10 cellular contexts compared by ENCODE assay signal in the genomic region with DNA sequence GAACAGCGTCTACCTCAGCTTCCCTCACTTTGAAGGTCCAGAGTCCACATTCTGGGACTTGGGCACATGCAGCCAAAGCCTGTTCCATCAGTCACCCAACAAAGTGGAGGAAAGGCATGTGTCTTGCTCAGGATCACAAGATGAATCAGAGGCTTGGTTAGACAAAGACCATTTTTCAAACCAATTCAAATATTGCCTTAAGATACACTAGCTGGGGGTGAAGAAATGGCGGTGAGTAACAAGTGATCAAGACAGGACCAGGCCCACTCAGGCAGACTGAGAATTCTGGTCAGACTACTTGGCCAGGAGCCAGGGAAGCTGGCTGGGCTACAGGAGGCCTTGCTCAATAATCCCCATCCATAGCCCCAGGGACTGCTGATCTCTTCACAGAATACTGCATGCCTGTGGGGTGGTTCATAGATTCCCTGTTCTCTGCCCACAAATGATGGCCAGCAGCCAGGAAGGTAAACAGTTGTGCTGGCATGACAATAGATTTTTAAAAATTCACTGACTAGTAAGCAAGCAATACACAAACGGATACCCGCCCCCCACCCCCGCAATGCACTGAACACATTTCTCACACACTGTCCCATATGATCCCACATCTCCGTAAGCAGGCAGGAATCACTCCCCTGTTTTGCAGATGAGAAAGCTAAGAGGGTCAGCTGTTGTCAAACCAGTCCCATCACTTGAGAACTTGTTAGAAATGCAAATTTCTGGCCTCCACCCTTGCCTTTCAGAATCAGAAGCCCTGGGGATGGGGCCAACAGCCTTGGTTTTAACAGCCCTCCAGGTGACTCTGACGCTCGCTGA. TPM values are rescaled to one million over a fixed set of nuclear protein-coding genes. Genes with fewer than 3 reads are reported as not detected.
DNase-seq lines count a peak whose midpoint lies in the region; ATAC-seq, FAIRE-seq and TF ChIP-seq lines count a peak whose summit lies in the region.
"Had no signal": no experiment of that assay in that cellular context is flagged by ENCODE, and none has a peak within 500 bp of the region (broad histone marks: within the 10 kb centered on the region; RNA-seq: fewer than 3 reads in every experiment).

No MANE protein-coding gene starts in this region.

- no TSS peak for BruUV-seq in Panc1 (replicated peaks; lab: Mats Ljungman, UMichigan)

- TF ChIP-seq CTCF in Panc1 (IDR thresholded peaks at IDR 0.05) (no peak), fibroblast of lung (conservative IDR thresholded peaks at IDR 0.05 in 1 of 2, IDR thresholded peaks at IDR 0.05 in 1 of 2; ENCODE audit: low read depth in 1 of 2, low read length in 2 of 2) (no peak), pancreas (IDR thresholded peaks at IDR 0.05) (no peak)

- no peak overlapping the region for H3K4me3 Mint-ChIP-seq in activated CD8-positive, alpha-beta T cell treated with anti-CD3 and anti-CD28 coated beads, Interleukin-2, amount 10 ng/mL, durations not matched to agents 7 days and 5 days
- no peak overlapping the region for H3K4me3 Mint-ChIP-seq in naive thymus-derived CD4-positive, alpha-beta T cell
- H3K4me3 Mint-ChIP-seq: T-helper 1 cell treated with Interleukin-12 subunit alpha and Interleukin-12 subunit beta and Interleukin-4 antibody, amounts not matched to agents 30 μg/mL and 1 μg/mL, for 36 hours had no signal

- no peaks in the 10 kb centered on the region for H3K79me2 ChIP-seq in fibroblast of lung (ENCODE audit: control insufficient read depth, insufficient read depth, low read length)

- H3K4me3 ChIP-seq in Panc1 (ENCODE audit: low read depth in 2 of 2, low read length in 2 of 2) (no peak overlapping the region), fibroblast of lung (replicated peaks in 1 of 4; ENCODE audit: control extremely low read depth in 1 of 4, insufficient read depth in 1 of 4, low read depth in 3 of 4, low read length in 4 of 4) (no peak overlapping the region), pancreas (no peak overlapping the region)
- H3K4me3 ChIP-seq in naive thymus-derived CD4-positive, alpha-beta T cell (ENCODE audit: low read length), result no peak overlapping the region

- H3K27me3 Mint-ChIP-seq in activated CD8-positive, alpha-beta T cell treated with anti-CD3 and anti-CD28 coated beads, Interleukin-2, amount 10 ng/mL, durations not matched to agents 7 days and 5 days (ENCODE audit: low read depth), result no peaks in the 10 kb centered on the region
- H3K27me3 Mint-ChIP-seq in naive thymus-derived CD4-positive, alpha-beta T cell, result no peaks in the 10 kb centered on the region

- H3K4me1 ChIP-seq in Panc1 (ENCODE audit: control insufficient read depth, insufficient read depth, low read length) (peaks cover 34% of the 10 kb centered on the region), fibroblast of lung (ENCODE audit: control insufficient read depth, extremely low read depth, insufficient read depth, low read length) (peaks cover 10% of the 10 kb centered on the region), pancreas (peaks cover 8 to 15% (median 11%) of the 10 kb centered on the region in 3 donors)
- no peaks in the 10 kb centered on the region for H3K4me1 ChIP-seq in naive thymus-derived CD4-positive, alpha-beta T cell (ENCODE audit: control insufficient read depth in 2 of 2, insufficient read depth in 2 of 2, low read length in 2 of 2)

- in situ Hi-C loops in Panc1 (cut with HindIII; ENCODE audit: low pct_unique_long_range_greater_than_20kb, low sequenced_read_pairs), result no loop called here

- peak overlapping the region; percentile 41 for H3K9ac ChIP-seq in fibroblast of lung (ENCODE audit: insufficient read depth, low read length)

- ATAC-seq in Panc1, result peak; percentile 97
- ATAC-seq in pancreas, result peak; percentile 87 to 94 (median 92)
- no peak for ATAC-seq in activated CD8-positive, alpha-beta T cell treated with anti-CD3 and anti-CD28 coated beads, Interleukin-2, amount 10 ng/mL, durations not matched to agents 7 days and 5 days
- ATAC-seq in naive thymus-derived CD4-positive, alpha-beta T cell, result no peak

- peak; percentile 35 for DNase-seq in DMS 273 (lab: John Stamatoyannopoulos, UW; ENCODE audit: unreplicated experiment)
- DNase-seq in DMS 273 treated with DMSO at 0.1 percent for 48 hours (lab: John Stamatoyannopoulos, UW), result no peak
- peak; percentile 99 for DNase-seq in Panc1 (ENCODE audit: low read depth, low spot score)
- DNase-seq in fibroblast of lung (ENCODE audit: low read depth in 2 of 2), result peak; percentile 99 to 100
- DNase-seq in pancreas, result peak; percentile 66 to 89 (median 84)
- DNase-seq in activated CD8-positive, alpha-beta T cell treated with anti-CD3 and anti-CD28 coated beads, Interleukin-2, amount 10 ng/mL, durations not matched to agents 7 days and 5 days, result no peak
- no peak for DNase-seq in naive thymus-derived CD4-positive, alpha-beta T cell
- no peak for DNase-seq in activated naive CD4-positive, alpha-beta T cell (lab: John Stamatoyannopoulos, UW)

- intact Hi-C loops in Panc1 (cut with micrococcal nuclease; ENCODE audit: unreplicated experiment), result no loop called here
- intact Hi-C loops in pancreas (cut with DNase I), result no loop called here
- intact Hi-C loops in naive thymus-derived CD4-positive, alpha-beta T cell (cut with micrococcal nuclease), result no loop called here

- CTCF ChIA-PET in Panc1 (lab: Charles Lee), result no interaction called here
- CTCF ChIA-PET in activated CD8-positive, alpha-beta T cell treated with anti-CD3 and anti-CD28 coated beads, Interleukin-2, amount 10 ng/mL, durations not matched to agents 7 days and 5 days (lab: Charles Lee), result interaction anchor here (1.9 kb wide), 1 partner anchor 10 kb away, joined by 6 read pairs; no protein-coding TSS in a partner anchor
- CTCF ChIA-PET in naive thymus-derived CD4-positive, alpha-beta T cell (lab: Charles Lee), result interaction anchor here (1.1 kb wide), 1 partner anchor 10 kb away, joined by 3 read pairs; no protein-coding TSS in a partner anchor

- peak overlapping the region; percentile 56 for H3K4me2 ChIP-seq in fibroblast of lung (ENCODE audit: extremely low read depth, insufficient read depth, low read length)

- H3K36me3 ChIP-seq in Panc1 (ENCODE audit: control insufficient read depth, insufficient read depth, low read length) (0 out of 2 replicates have a peak, but pooled peaks cover under 1% of the 10 kb centered on the region), fibroblast of lung (ENCODE audit: control insufficient read depth, insufficient read depth, low read length) (no peaks in the 10 kb centered on the region), pancreas (no peaks in the 10 kb centered on the region)
- H3K36me3 ChIP-seq in naive thymus-derived CD4-positive, alpha-beta T cell (ENCODE audit: control insufficient read depth in 2 of 3, insufficient read depth in 3 of 3, low read length in 3 of 3), result peaks cover 0 to 26% (median 0%) of the 10 kb centered on the region in 3 experiments

- no peaks in the 10 kb centered on the region for H3K27me3 ChIP-seq in Panc1 (ENCODE audit: control insufficient read depth, insufficient read depth, low read length)
- H3K27me3 ChIP-seq in fibroblast of lung (ENCODE audit: control insufficient read depth, insufficient read depth, low read length), result no peaks in the 10 kb centered on the region
- H3K27me3 ChIP-seq in pancreas, result no peaks in the 10 kb centered on the region
- H3K27me3 ChIP-seq in naive thymus-derived CD4-positive, alpha-beta T cell (ENCODE audit: control insufficient read depth in 2 of 2, insufficient read depth in 2 of 2, low read length in 2 of 2), result no peaks in the 10 kb centered on the region

- 44 to 45% methylated on average over 8 of the region's 8 CpGs for WGBS in pancreas, 2 donors

- POLR2A ChIA-PET in Panc1 (lab: Charles Lee), result no interaction called here
- POLR2A ChIA-PET in activated CD8-positive, alpha-beta T cell treated with anti-CD3 and anti-CD28 coated beads, Interleukin-2, amount 10 ng/mL, durations not matched to agents 7 days and 5 days (lab: Charles Lee), result no interaction called here
- POLR2A ChIA-PET in naive thymus-derived CD4-positive, alpha-beta T cell (lab: Charles Lee), result no interaction called here

- H4K20me1 ChIP-seq in fibroblast of lung (ENCODE audit: control insufficient read depth, extremely low read depth, insufficient read depth, low read length), result no peaks in the 10 kb centered on the region

- H2AFZ ChIP-seq in fibroblast of lung (ENCODE audit: low read length), result no peak overlapping the region

- FAIRE-seq in pancreas (lab: Jason Lieb, UNC), result no peak
- FAIRE-seq: A204.1 had no signal

- H3K27ac Mint-ChIP-seq in activated CD8-positive, alpha-beta T cell treated with anti-CD3 and anti-CD28 coated beads, Interleukin-2, amount 10 ng/mL, durations not matched to agents 7 days and 5 days, result no peak overlapping the region
- peak overlapping the region in 2 of 9 donors; percentile 13 to 25 for H3K27ac Mint-ChIP-seq in naive thymus-derived CD4-positive, alpha-beta T cell
- H3K27ac Mint-ChIP-seq: T-helper 1 cell treated with Interleukin-12 subunit alpha and Interleukin-12 subunit beta and Interleukin-4 antibody, amounts not matched to agents 30 μg/mL and 1 μg/mL, for 36 hours had no signal

- H3K9me3 ChIP-seq in Panc1 (ENCODE audit: control insufficient read depth, insufficient read depth, low read depth, low read length) (no peaks in the 10 kb centered on the region), fibroblast of lung (ENCODE audit: control insufficient read depth, insufficient read depth, low read depth, low read length) (no peaks in the 10 kb centered on the region), pancreas (no peaks in the 10 kb centered on the region)
- no peaks in the 10 kb centered on the region for H3K9me3 ChIP-seq in naive thymus-derived CD4-positive, alpha-beta T cell (ENCODE audit: control insufficient read depth in 2 of 3, low read length in 3 of 3)

- peak overlapping the region; percentile 77 for H3K27ac ChIP-seq in Panc1 (ENCODE audit: low read length)
- H3K27ac ChIP-seq in fibroblast of lung (ENCODE audit: insufficient read depth, low read length), result peak overlapping the region; percentile 73
- peak overlapping the region in 2 of 4 donors; percentile 21 to 60 for H3K27ac ChIP-seq in pancreas
- H3K27ac ChIP-seq in naive thymus-derived CD4-positive, alpha-beta T cell (ENCODE audit: low read depth, low read length), result no peak overlapping the region

- no peaks in the 10 kb centered on the region for H3K36me3 Mint-ChIP-seq in activated CD8-positive, alpha-beta T cell treated with anti-CD3 and anti-CD28 coated beads, Interleukin-2, amount 10 ng/mL, durations not matched to agents 7 days and 5 days (ENCODE audit: low read depth)
- H3K36me3 Mint-ChIP-seq in naive thymus-derived CD4-positive, alpha-beta T cell, result peaks cover 0 to 34% (median 12%) of the 10 kb centered on the region in 5 donors

- H3K4me1 Mint-ChIP-seq in activated CD8-positive, alpha-beta T cell treated with anti-CD3 and anti-CD28 coated beads, Interleukin-2, amount 10 ng/mL, durations not matched to agents 7 days and 5 days (ENCODE audit: low read depth), result no peaks in the 10 kb centered on the region
- H3K4me1 Mint-ChIP-seq in naive thymus-derived CD4-positive, alpha-beta T cell, result peaks cover 0 to 31% (median 9%) of the 10 kb centered on the region in 7 donors

- H3K9me3 Mint-ChIP-seq in activated CD8-positive, alpha-beta T cell treated with anti-CD3 and anti-CD28 coated beads, Interleukin-2, amount 10 ng/mL, durations not matched to agents 7 days and 5 days (ENCODE audit: insufficient read depth), result no peaks in the 10 kb centered on the region
- H3K9me3 Mint-ChIP-seq in naive thymus-derived CD4-positive, alpha-beta T cell, result no peaks in the 10 kb centered on the region
- H3K9me3 Mint-ChIP-seq: T-helper 1 cell treated with Interleukin-12 subunit alpha and Interleukin-12 subunit beta and Interleukin-4 antibody, amounts not matched to agents 30 μg/mL and 1 μg/mL, for 36 hours had no signal

RNA-seq across cellular contexts. Expression of a gene that starts 27.2 kb away (rescaled TPM):
- total RNA-seq in Panc1 (2021; ENCODE audit: unreplicated experiment) (83.3 TPM), fibroblast of lung (39.0 and 44.9 TPM in 2 replicates), pancreas (10 to 100 TPM; 18.9 to 27.4 (median 21.7) TPM)
- 89.7 TPM for polyA plus RNA-seq in Panc1 (2012; ENCODE audit: insufficient read length)
- polyA plus RNA-seq in fibroblast of lung (43.4 and 48.0 TPM in 2 replicates), pancreas (10 to 100 TPM; 21.0 to 33.7 TPM)
- 41.7 and 54.9 TPM in 2 replicates for polyA plus RNA-seq in fibroblast of lung (2012)
- polyA minus RNA-seq in fibroblast of lung (ENCODE audit: low replicate concordance), result 70.2 and 74.4 TPM in 2 replicates
- total RNA-seq in activated CD8-positive, alpha-beta T cell treated with anti-CD3 and anti-CD28 coated beads, Interleukin-2, amount 10 ng/mL, durations not matched to agents 7 days and 5 days, result 10 to 100 TPM; 33.1 to 33.2 TPM
- total RNA-seq in naive thymus-derived CD4-positive, alpha-beta T cell, result 10 to 100 TPM; 28.7 to 37.7 (median 36.2) TPM
- polyA plus RNA-seq in naive thymus-derived CD4-positive, alpha-beta T cell, result 10 to 100 TPM; 33.6 to 40.4 TPM

Comparison
In these comparisons a context has a peak if more than half of its experiments do, and no peak if none do; other contexts are left out.
1. DNase-seq: peak in DMS 273 (single experiment), Panc1 (single experiment), fibroblast of lung (2 of 2) and pancreas (6 of 6); none in DMS 273 treated with DMSO at 0.1 percent for 48 hours (single experiment), activated CD8-positive, alpha-beta T cell treated with anti-CD3 and anti-CD28 coated beads, Interleukin-2, amount 10 ng/mL, durations not matched to agents 7 days and 5 days (single experiment), naive thymus-derived CD4-positive, alpha-beta T cell (0 of 9) and activated naive CD4-positive, alpha-beta T cell (0 of 4).
2. ATAC-seq: peak in Panc1 (single experiment) and pancreas (4 of 4); none in activated CD8-positive, alpha-beta T cell treated with anti-CD3 and anti-CD28 coated beads, Interleukin-2, amount 10 ng/mL, durations not matched to agents 7 days and 5 days (single experiment) and naive thymus-derived CD4-positive, alpha-beta T cell (single experiment).